Comparison of ENCODE assay signal across 8 cellular contexts in the genomic region with DNA sequence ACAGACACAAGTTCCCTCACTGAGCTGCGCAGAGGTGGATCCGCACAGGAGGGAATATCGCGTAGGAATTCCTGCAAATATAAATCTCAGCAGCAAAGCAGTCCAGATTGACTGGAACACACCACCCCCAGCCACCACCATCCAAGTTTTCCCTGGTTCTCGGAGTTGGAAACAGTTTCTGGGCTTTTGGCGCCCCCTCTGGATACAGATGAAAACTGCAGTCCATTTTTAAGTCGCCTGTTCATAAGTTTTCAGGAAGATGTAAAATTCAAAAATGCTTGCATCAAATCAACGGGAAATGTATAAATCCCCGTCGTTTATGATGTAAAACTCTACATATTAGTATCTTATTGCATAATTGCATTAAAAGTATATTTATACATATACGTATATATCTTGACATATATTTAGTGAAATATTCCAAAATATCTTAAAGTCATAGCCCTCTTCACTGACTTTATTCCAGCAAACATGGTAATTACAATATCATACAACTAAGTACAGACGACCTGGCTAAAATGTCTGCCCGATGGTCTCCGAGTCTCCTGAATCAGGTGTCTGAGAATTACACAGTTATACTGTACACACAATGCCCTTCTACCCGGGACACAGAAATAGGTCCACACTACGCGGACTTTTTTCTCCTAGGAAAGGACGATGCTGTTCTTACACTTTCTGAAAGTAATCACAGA. TPM values are rescaled to one million over a fixed set of nuclear protein-coding genes. Genes with fewer than 3 reads are reported as not detected.
A peak's percentile ranks its signal among the peaks of the same experiment; 100 is the strongest.
DNase-seq lines count a peak whose midpoint lies in the region; ATAC-seq and TF ChIP-seq lines count a peak whose summit lies in the region.

No MANE protein-coding gene starts in this region.

- no peak for TF ChIP-seq POLR2A in uterus (IDR thresholded peaks at IDR 0.05)

- peak; percentile 97 for TF ChIP-seq RAD21 in Ishikawa (IDR thresholded peaks at IDR 0.05; ENCODE audit: low read depth)

- TF ChIP-seq CTCF in lower lobe of right lung (IDR thresholded peaks at IDR 0.05) (peak; percentile 75), uterus (IDR thresholded peaks at IDR 0.05) (peak; percentile 59 to 79 (median 68))

- DNase-seq in NOMO-1 treated with DMSO at 0.1 percent for 48 hours (lab: John Stamatoyannopoulos, UW; ENCODE audit: unreplicated experiment): peak; percentile 3
- DNase-seq in NOMO-1 treated with dmso at 0.1 percent for 144 hours (lab: John Stamatoyannopoulos, UW; ENCODE audit: unreplicated experiment): no peak
- DNase-seq in SHP77 treated with DMSO at 0.1 percent for 48 hours (lab: John Stamatoyannopoulos, UW): peak; percentile 45
- no peak for DNase-seq in lower lobe of right lung
- peak in 1 of 2 donors; percentile 35 for DNase-seq in uterus
- DNase-seq in stimulated activated CD4-positive, alpha-beta T cell treated with anti-CD3 and anti-CD28 coated beads, Interleukin-4, amount 100 ng/mL, for 1 hour: no peak

- peaks cover 4% of the 10 kb centered on the region for H3K36me3 ChIP-seq in ectodermal cell (ENCODE audit: control insufficient read depth, insufficient read depth, low read length)
- no peaks in the 10 kb centered on the region for H3K36me3 ChIP-seq in lower lobe of right lung
- H3K36me3 ChIP-seq in uterus: no peaks in the 10 kb centered on the region

- 9 to 11% methylated on average over 14 to 17 of the region's 18 CpGs for WGBS in ectodermal cell, 2 experiments

- H3K9me3 ChIP-seq in ectodermal cell (ENCODE audit: control insufficient read depth, low read length) (no peaks in the 10 kb centered on the region), lower lobe of right lung (no peaks in the 10 kb centered on the region), uterus (no peaks in the 10 kb centered on the region)

- no peak for TF ChIP-seq EP300 in Ishikawa (IDR thresholded peaks at IDR 0.05; ENCODE audit: borderline replicate concordance)

- ATAC-seq in lower lobe of right lung: peak in 1 of 2 donors; percentile 28

- intact Hi-C loops in lower lobe of right lung (cut with DNase I): loop anchor here (10.0 kb wide), 1 partner anchor 644 kb away; no protein-coding TSS in a partner anchor
- intact Hi-C loops in uterus (cut with DNase I; ENCODE audit: low total_unique reads): no loop called here

- peaks cover 23% of the 10 kb centered on the region for H3K4me1 ChIP-seq in ectodermal cell (ENCODE audit: control insufficient read depth, insufficient read depth, low read length)
- peaks cover 43% of the 10 kb centered on the region for H3K4me1 ChIP-seq in lower lobe of right lung
- peaks cover 0 to 36% of the 10 kb centered on the region in 2 donors for H3K4me1 ChIP-seq in uterus

- peaks cover 67% of the 10 kb centered on the region for H3K27me3 ChIP-seq in ectodermal cell (ENCODE audit: control insufficient read depth, insufficient read depth, low read length, poor library complexity, severe bottlenecking)
- peaks cover 85% of the 10 kb centered on the region for H3K27me3 ChIP-seq in lower lobe of right lung (ENCODE audit: low read depth)
- peaks cover 8 to 72% of the 10 kb centered on the region in 2 donors for H3K27me3 ChIP-seq in uterus

- peak overlapping the region; percentile 37 for H3K4me3 ChIP-seq in ectodermal cell (ENCODE audit: insufficient read depth, low read depth, low read length)
- peak overlapping the region; percentile 43 for H3K4me3 ChIP-seq in lower lobe of right lung
- no peak overlapping the region for H3K4me3 ChIP-seq in uterus

- H3K27ac ChIP-seq in ectodermal cell (ENCODE audit: insufficient read depth, low read depth, low read length, poor library complexity, severe bottlenecking) (no peak overlapping the region), lower lobe of right lung (no peak overlapping the region), uterus (no peak overlapping the region)

TF ChIP-seq in Ishikawa, 13 proteins besides CTCF, POLR2A, EP300 and RAD21:
- TF ChIP-seq TEAD4 (IDR thresholded peaks at IDR 0.05) (no peak), EGR1 (IDR thresholded peaks at IDR 0.05) (no peak), CREB1 (IDR thresholded peaks at IDR 0.05; ENCODE audit: low read depth) (no peak), TCF12 (IDR thresholded peaks at IDR 0.05; ENCODE audit: low read depth) (no peak), NFIC (IDR thresholded peaks at IDR 0.05) (no peak), TAF1 (IDR thresholded peaks at IDR 0.05; ENCODE audit: low read depth) (no peak), CEBPB (IDR thresholded peaks at IDR 0.05) (no peak), FOXM1 (IDR thresholded peaks at IDR 0.05; ENCODE audit: borderline replicate concordance, low read depth) (no peak), ZBTB7A (IDR thresholded peaks at IDR 0.05; ENCODE audit: low read depth) (no peak), YY1 (IDR thresholded peaks at IDR 0.05; ENCODE audit: low read depth) (no peak)
- TF ChIP-seq, protein P1, sequence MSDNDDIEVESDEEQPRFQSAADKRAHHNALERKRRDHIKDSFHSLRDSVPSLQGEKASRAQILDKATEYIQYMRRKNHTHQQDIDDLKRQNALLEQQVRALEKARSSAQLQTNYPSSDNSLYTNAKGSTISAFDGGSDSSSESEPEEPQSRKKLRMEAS (IDR thresholded peaks at IDR 0.05): no peak
- TF ChIP-seq, protein P2, sequence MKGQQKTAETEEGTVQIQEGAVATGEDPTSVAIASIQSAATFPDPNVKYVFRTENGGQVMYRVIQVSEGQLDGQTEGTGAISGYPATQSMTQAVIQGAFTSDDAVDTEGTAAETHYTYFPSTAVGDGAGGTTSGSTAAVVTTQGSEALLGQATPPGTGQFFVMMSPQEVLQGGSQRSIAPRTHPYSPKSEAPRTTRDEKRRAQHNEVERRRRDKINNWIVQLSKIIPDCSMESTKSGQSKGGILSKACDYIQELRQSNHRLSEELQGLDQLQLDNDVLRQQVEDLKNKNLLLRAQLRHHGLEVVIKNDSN (IDR thresholded peaks at IDR 0.05): no peak
- TF ChIP-seq, protein P3, sequence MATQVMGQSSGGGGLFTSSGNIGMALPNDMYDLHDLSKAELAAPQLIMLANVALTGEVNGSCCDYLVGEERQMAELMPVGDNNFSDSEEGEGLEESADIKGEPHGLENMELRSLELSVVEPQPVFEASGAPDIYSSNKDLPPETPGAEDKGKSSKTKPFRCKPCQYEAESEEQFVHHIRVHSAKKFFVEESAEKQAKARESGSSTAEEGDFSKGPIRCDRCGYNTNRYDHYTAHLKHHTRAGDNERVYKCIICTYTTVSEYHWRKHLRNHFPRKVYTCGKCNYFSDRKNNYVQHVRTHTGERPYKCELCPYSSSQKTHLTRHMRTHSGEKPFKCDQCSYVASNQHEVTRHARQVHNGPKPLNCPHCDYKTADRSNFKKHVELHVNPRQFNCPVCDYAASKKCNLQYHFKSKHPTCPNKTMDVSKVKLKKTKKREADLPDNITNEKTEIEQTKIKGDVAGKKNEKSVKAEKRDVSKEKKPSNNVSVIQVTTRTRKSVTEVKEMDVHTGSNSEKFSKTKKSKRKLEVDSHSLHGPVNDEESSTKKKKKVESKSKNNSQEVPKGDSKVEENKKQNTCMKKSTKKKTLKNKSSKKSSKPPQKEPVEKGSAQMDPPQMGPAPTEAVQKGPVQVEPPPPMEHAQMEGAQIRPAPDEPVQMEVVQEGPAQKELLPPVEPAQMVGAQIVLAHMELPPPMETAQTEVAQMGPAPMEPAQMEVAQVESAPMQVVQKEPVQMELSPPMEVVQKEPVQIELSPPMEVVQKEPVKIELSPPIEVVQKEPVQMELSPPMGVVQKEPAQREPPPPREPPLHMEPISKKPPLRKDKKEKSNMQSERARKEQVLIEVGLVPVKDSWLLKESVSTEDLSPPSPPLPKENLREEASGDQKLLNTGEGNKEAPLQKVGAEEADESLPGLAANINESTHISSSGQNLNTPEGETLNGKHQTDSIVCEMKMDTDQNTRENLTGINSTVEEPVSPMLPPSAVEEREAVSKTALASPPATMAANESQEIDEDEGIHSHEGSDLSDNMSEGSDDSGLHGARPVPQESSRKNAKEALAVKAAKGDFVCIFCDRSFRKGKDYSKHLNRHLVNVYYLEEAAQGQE (IDR thresholded peaks at IDR 0.05; ENCODE audit: low read depth): no peak

RNA-seq across cellular contexts. Expression of a gene that starts 2.1 kb away (rescaled TPM):
- polyA plus RNA-seq in ectodermal cell (2013, experiment 1 of 4): 59.7 TPM
- polyA plus RNA-seq in ectodermal cell (2013, experiment 2 of 4): 51.6 TPM
- polyA plus RNA-seq in ectodermal cell (2013, experiment 3 of 4): 29.5 TPM
- polyA plus RNA-seq in ectodermal cell (2013, experiment 4 of 4): 32.3 TPM
- total RNA-seq in lower lobe of right lung (4.3 TPM), uterus (1 to 10 TPM in 2 of 4 donors, not detected in 2; 1.8 to 6.8 TPM)

Comparison
In these comparisons a context has a peak if more than half of its experiments do, and no peak if none do; other contexts are left out.
1. DNase-seq: peak in NOMO-1 treated with DMSO at 0.1 percent for 48 hours (single experiment) and SHP77 treated with DMSO at 0.1 percent for 48 hours (single experiment); none in NOMO-1 treated with dmso at 0.1 percent for 144 hours (single experiment), lower lobe of right lung (single experiment) and stimulated activated CD4-positive, alpha-beta T cell treated with anti-CD3 and anti-CD28 coated beads, Interleukin-4, amount 100 ng/mL, for 1 hour (single experiment).
2. H3K4me3 ChIP-seq: peak in ectodermal cell (single experiment) and lower lobe of right lung (single experiment); none in uterus (0 of 2).